Comparison of ENCODE assay signal across 1 cellular context in the genomic region with DNA sequence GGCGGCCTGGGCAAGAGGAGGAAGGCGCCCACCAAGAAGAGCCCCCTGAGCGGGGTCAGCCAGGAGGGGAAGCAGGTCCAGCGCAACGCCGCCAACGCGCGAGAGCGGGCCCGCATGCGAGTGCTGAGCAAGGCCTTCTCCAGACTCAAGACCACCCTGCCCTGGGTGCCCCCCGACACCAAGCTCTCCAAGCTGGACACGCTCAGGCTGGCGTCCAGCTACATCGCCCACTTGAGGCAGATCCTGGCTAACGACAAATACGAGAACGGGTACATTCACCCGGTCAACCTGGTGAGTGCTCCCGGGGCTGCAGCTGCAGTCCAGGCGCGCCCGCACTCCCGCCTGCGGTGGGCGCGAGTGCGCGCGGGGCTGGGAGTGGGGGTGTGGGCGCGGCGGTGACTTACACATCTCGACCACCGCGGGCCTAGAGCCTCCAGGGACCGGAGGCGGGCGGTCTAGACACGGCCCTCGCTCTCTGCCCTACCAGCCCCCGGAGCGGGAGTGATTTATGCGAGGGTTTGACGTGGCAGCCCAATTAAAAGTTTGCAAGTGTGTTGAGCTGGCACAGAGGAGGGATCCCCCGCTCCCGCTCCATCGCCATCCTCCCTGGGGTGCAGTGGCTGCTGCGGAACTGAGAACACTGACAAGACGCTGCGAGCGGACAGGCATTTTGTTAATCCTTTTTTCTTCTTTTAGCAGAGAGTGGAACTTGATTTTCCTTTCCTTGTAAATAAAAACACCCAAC.
TF ChIP-seq lines count a peak whose summit lies in the region.

No MANE protein-coding gene starts in this region.

TF ChIP-seq in H1, 55 proteins besides CTCF, POLR2A, EP300 and RAD21:
- TF ChIP-seq RNF2 (IDR thresholded peaks at IDR 0.05; ENCODE audit: borderline replicate concordance, low read depth, low read length, missing control alignments, poor library complexity, severe bottlenecking) = peak; percentile 89
- TF ChIP-seq SIX5 (IDR thresholded peaks at IDR 0.05; ENCODE audit: low read depth, low read length) = no peak
- no peak for TF ChIP-seq RFX5 (IDR thresholded peaks at IDR 0.05; ENCODE audit: borderline replicate concordance, low read depth, low read length)
- TF ChIP-seq MAFK (IDR thresholded peaks at IDR 0.05; ENCODE audit: low read depth, low read length) = no peak
- TF ChIP-seq FOSL1 (IDR thresholded peaks at IDR 0.05; ENCODE audit: insufficient read depth, low read depth, low read length) = no peak
- TF ChIP-seq GABPA (IDR thresholded peaks at IDR 0.05; ENCODE audit: borderline replicate concordance, insufficient read depth, low read length) = no peak
- TF ChIP-seq, protein P1, sequence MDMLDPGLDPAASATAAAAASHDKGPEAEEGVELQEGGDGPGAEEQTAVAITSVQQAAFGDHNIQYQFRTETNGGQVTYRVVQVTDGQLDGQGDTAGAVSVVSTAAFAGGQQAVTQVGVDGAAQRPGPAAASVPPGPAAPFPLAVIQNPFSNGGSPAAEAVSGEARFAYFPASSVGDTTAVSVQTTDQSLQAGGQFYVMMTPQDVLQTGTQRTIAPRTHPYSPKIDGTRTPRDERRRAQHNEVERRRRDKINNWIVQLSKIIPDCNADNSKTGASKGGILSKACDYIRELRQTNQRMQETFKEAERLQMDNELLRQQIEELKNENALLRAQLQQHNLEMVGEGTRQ (IDR thresholded peaks at IDR 0.05; ENCODE audit: low read length) = no peak
- TF ChIP-seq BACH1 (IDR thresholded peaks at IDR 0.05; ENCODE audit: low read length) = no peak
- TF ChIP-seq SP1 (IDR thresholded peaks at IDR 0.05; ENCODE audit: low read depth, low read length) = no peak
- peak; percentile 96 for TF ChIP-seq KDM4A (IDR thresholded peaks at IDR 0.05; ENCODE audit: low read depth, low read length, severe bottlenecking)
- TF ChIP-seq KDM5A (IDR thresholded peaks at IDR 0.05; ENCODE audit: low read length) = no peak
- peak; percentile 97 for TF ChIP-seq SUZ12 (IDR thresholded peaks at IDR 0.05; ENCODE audit: low read length)
- TF ChIP-seq TCF12 (IDR thresholded peaks at IDR 0.05; ENCODE audit: low read depth, low read length) = no peak
- TF ChIP-seq HDAC6 (IDR thresholded peaks at IDR 0.05; ENCODE audit: low read depth, low read length) = no peak
- no peak for TF ChIP-seq BCL11A (IDR thresholded peaks at IDR 0.05; ENCODE audit: low read depth in 2 of 2, low read length in 2 of 2)
- TF ChIP-seq ZNF274 (IDR thresholded peaks at IDR 0.05; ENCODE audit: borderline replicate concordance, extremely low read depth, low read length) = no peak
- TF ChIP-seq CEBPB (IDR thresholded peaks at IDR 0.05; ENCODE audit: low read depth, low read length) = no peak
- TF ChIP-seq CTBP2 (IDR thresholded peaks at IDR 0.05; ENCODE audit: borderline replicate concordance, insufficient read depth, insufficient read length, low read length) = peak; percentile 98
- TF ChIP-seq SIRT6 (IDR thresholded peaks at IDR 0.05; ENCODE audit: low read length) = no peak
- no peak for TF ChIP-seq SRF (IDR thresholded peaks at IDR 0.05; ENCODE audit: low read depth, low read length)
- TF ChIP-seq CHD1 (IDR thresholded peaks at IDR 0.05; ENCODE audit: low read depth, low read length) = no peak
- TF ChIP-seq GTF2F1 (IDR thresholded peaks at IDR 0.05; ENCODE audit: borderline replicate concordance, low read depth, low read length) = no peak
- no peak; the same call in 1 of the 2 replicates for TF ChIP-seq CREB1 (IDR thresholded peaks at IDR 0.05)
- no peak for TF ChIP-seq CBX5 (IDR thresholded peaks at IDR 0.05; ENCODE audit: low read depth, low read length)
- TF ChIP-seq PHF8 (conservative IDR thresholded peaks at IDR 0.05; ENCODE audit: low read depth, low read length) = peak; percentile 48; the same call in 1 of the 2 replicates
- TF ChIP-seq POU5F1 (IDR thresholded peaks at IDR 0.05; ENCODE audit: low read depth, low read length) = no peak
- 0 out of 2 replicates have a peak, but pooled peaks have one; percentile 12 for TF ChIP-seq YY1 (IDR thresholded peaks at IDR 0.05; ENCODE audit: low read depth, low read length)
- no peak for TF ChIP-seq POLR2AphosphoS5 (IDR thresholded peaks at IDR 0.05; ENCODE audit: low read depth, low read length)
- peak; percentile 91 for TF ChIP-seq EZH2 (IDR thresholded peaks at IDR 0.05; ENCODE audit: low read depth, low read length, severe bottlenecking)
- TF ChIP-seq SP4 (IDR thresholded peaks at IDR 0.05; ENCODE audit: low read length) = no peak
- peak; percentile 92 for TF ChIP-seq ASH2L (IDR thresholded peaks at IDR 0.05; ENCODE audit: low read length)
- no peak for TF ChIP-seq TBP (IDR thresholded peaks at IDR 0.05; ENCODE audit: low read depth, low read length)
- no peak for TF ChIP-seq JUN (IDR thresholded peaks at IDR 0.05; ENCODE audit: low read depth, low read length)
- no peak for TF ChIP-seq TEAD4 (IDR thresholded peaks at IDR 0.05; ENCODE audit: low read depth, low read length)
- no peak for TF ChIP-seq CBX8 (IDR thresholded peaks at IDR 0.05; ENCODE audit: borderline replicate concordance, low read depth, low read length)
- peak; percentile 92; the same call in 1 of the 2 replicates for TF ChIP-seq RBBP5 (IDR thresholded peaks at IDR 0.05; ENCODE audit: borderline replicate concordance, low read depth, low read length)
